Comparison of ENCODE assay signal across 14 cellular contexts in the genomic region with DNA sequence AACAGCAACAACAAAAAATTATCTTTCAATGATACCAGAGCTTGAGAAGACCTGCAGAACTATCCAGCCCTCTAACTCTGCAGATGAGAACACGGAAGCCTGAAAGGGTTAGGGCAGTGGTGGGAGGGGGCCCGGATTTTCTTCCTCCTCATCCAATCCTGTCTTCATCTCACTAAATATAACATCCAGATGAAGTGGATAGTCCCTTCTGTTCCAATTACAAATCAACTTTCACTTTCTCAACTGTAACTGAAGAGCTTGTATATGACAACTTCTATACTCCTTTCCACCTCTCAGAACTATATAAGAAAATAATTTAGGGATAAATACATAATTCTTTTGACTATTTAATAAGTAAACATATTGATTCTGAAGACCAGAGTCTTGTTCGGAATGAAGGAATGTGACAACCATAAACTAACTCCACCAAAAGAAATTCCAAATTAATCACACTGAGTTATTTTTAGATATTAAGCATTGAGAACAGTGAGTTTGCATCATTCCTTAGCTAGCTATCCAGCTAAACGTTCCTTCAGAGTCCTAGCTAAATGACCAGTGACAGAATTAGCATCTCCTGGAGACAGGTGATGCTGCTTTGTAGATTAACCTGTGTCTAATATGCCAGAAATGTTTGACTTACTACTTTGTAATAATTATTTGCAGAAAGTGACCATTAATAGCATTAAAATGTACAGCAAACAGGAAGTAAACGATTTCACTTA. TPM values are rescaled to one million over a fixed set of nuclear protein-coding genes. Genes with fewer than 3 reads are reported as not detected.
A peak's percentile ranks its signal among the peaks of the same experiment; 100 is the strongest.
DNase-seq lines count a peak whose midpoint lies in the region; ATAC-seq and TF ChIP-seq lines count a peak whose summit lies in the region.
"Had no signal": no experiment of that assay in that cellular context is flagged by ENCODE, and none has a peak within 500 bp of the region (broad histone marks: within the 10 kb centered on the region; RNA-seq: fewer than 3 reads in every experiment).

No MANE protein-coding gene starts in this region.

- intact Hi-C loops in mucosa of descending colon (cut with DNase I, micrococcal nuclease), result no loop called here

- H3K9me3 ChIP-seq in stomach smooth muscle (ENCODE audit: control insufficient read depth in 2 of 2, low read length in 2 of 2), result no peaks in the 10 kb centered on the region
- H3K9me3 ChIP-seq in mucosa of descending colon, result no peaks in the 10 kb centered on the region
- H3K9me3 ChIP-seq: MG63 had no signal

- H3K27ac ChIP-seq in stomach smooth muscle (ENCODE audit: low read length), result no peak overlapping the region

- H3K4me1 ChIP-seq in stomach smooth muscle (ENCODE audit: control insufficient read depth, insufficient read depth, low read length) (peaks cover 3% of the 10 kb centered on the region), mucosa of descending colon (ENCODE audit: low read depth) (peaks cover 9% of the 10 kb centered on the region)

- TF ChIP-seq CTCF in choroid plexus epithelial cell (conservative IDR thresholded peaks at IDR 0.05; ENCODE audit: low read depth, low read length) (no peak), mucosa of descending colon (IDR thresholded peaks at IDR 0.05) (no peak)

- peak overlapping the region in 1 of 2 donors; percentile 24 for H3K9ac ChIP-seq in stomach smooth muscle (ENCODE audit: low read length in 2 of 2)

- no peak for ATAC-seq in mucosa of descending colon
- ATAC-seq in GM21786 (IDR thresholded peaks at IDR 0.05; ENCODE audit: unreplicated experiment), result no peak
- ATAC-seq: CD8-positive, alpha-beta T cell; stimulated activated naive CD8-positive, alpha-beta T cell treated with anti-CD3 and anti-CD28 coated beads, Interleukin-15, Interleukin-2, amounts not matched to agents 100 U/mL and 50 U/mL, for 24 hours had no signal

- peak; percentile 32 for DNase-seq in HCEC 1CT
- DNase-seq in choroid plexus epithelial cell (ENCODE audit: low read depth), result peak; percentile 48
- DNase-seq in hepatic stellate cell (ENCODE audit: low spot score), result peak; percentile 43
- DNase-seq in mucosa of descending colon, result no peak
- DNase-seq in NCI-H1092 (lab: John Stamatoyannopoulos, UW), result no peak
- no peak for DNase-seq in DMS 273 treated with DMSO at 0.1 percent for 48 hours (lab: John Stamatoyannopoulos, UW)
- DNase-seq: activated CD4-positive, alpha-beta T cell treated with anti-CD3 and anti-CD28 coated beads, Interleukin-2, amount 50 U/mL, for 4 hours; CD8-positive, alpha-beta T cell; MG63; stimulated activated CD4-positive, alpha-beta T cell treated with anti-CD3 and anti-CD28 coated beads, Interleukin-4, amount 100 ng/mL, for 4 hours; stimulated activated naive CD8-positive, alpha-beta T cell treated with anti-CD3 and anti-CD28 coated beads, Interleukin-15, Interleukin-2, amounts not matched to agents 100 U/mL and 50 U/mL, for 24 hours; T-helper 2 cell had no signal

- H3K4me3 ChIP-seq in choroid plexus epithelial cell (ENCODE audit: low read depth, low read length), result peak overlapping the region; percentile 12
- H3K4me3 ChIP-seq in stomach smooth muscle (ENCODE audit: low read length in 2 of 2), result peak overlapping the region; percentile 2 to 52
- H3K4me3 ChIP-seq in mucosa of descending colon, result no peak overlapping the region
- H3K4me3 ChIP-seq: MG63 had no signal

- H3K27me3 ChIP-seq in stomach smooth muscle (ENCODE audit: control insufficient read depth in 1 of 2, insufficient read depth in 2 of 2, low read length in 2 of 2), result no peaks in the 10 kb centered on the region
- H3K27me3 ChIP-seq: MG63 had no signal

- no peaks in the 10 kb centered on the region for H3K36me3 ChIP-seq in stomach smooth muscle (ENCODE audit: control insufficient read depth in 2 of 2, insufficient read depth in 2 of 2, low read length in 2 of 2)
- no peaks in the 10 kb centered on the region for H3K36me3 ChIP-seq in mucosa of descending colon (ENCODE audit: low read depth)

RNA-seq across cellular contexts. Expression of gene SFT2D3, which starts 32.7 kb away (rescaled TPM):
- 1 to 10 TPM; 5.1 to 8.8 (median 8.1) TPM for total RNA-seq in mucosa of descending colon

RNA-seq across cellular contexts. Expression of gene LIMS2, which starts 58.6 kb away (rescaled TPM):
- total RNA-seq in mucosa of descending colon, result 100 to 1,000 TPM in 1 of 3 donors, 10 to 100 TPM in 2; 12.5 to 478 (median 29.9) TPM

Comparison
In these comparisons a context has a peak if more than half of its experiments do, and no peak if none do; other contexts are left out.
1. DNase-seq: peak in HCEC 1CT (single experiment), choroid plexus epithelial cell (single experiment) and hepatic stellate cell (single experiment); none in mucosa of descending colon (0 of 3), NCI-H1092 (single experiment) and DMS 273 treated with DMSO at 0.1 percent for 48 hours (single experiment).